Comparison of ENCODE assay signal across 20 cellular contexts in genomic region chr19:34405892-34406660, GRCh38. TPM values are rescaled to one million over a fixed set of nuclear protein-coding genes. Genes with fewer than 3 reads are reported as not detected.
DNase-seq lines count a peak whose midpoint lies in the region; ATAC-seq, FAIRE-seq and TF ChIP-seq lines count a peak whose summit lies in the region.
"Had no signal": no experiment of that assay in that cellular context is flagged by ENCODE, and none has a peak within 500 bp of the region (broad histone marks: within the 10 kb centered on the region; RNA-seq: fewer than 3 reads in every experiment).

No MANE protein-coding gene starts in this region.

- H3K4me2 ChIP-seq in KMS-11 (peak overlapping the region; percentile 39; the same call in 1 of the 2 replicates), astrocyte (ENCODE audit: low read length) (no peak overlapping the region)

- H3K27ac ChIP-seq in KMS-11 (no peak overlapping the region), astrocyte (ENCODE audit: low read depth, low read length) (no peak overlapping the region)
- H3K27ac ChIP-seq: 22Rv1, C4-2B, heart right ventricle had no signal

- H2AFZ ChIP-seq in KMS-11 (ENCODE audit: low read depth), result no peak overlapping the region
- no peak overlapping the region for H2AFZ ChIP-seq in astrocyte (ENCODE audit: low read depth, low read length)

- TF ChIP-seq CTCF in KMS-11 (conservative IDR thresholded peaks at IDR 0.05; ENCODE audit: low read depth, low read length) (no peak), astrocyte (IDR thresholded peaks at IDR 0.05; ENCODE audit: insufficient read depth, low read depth, low read length) (no peak), neural crest cell (conservative IDR thresholded peaks at IDR 0.05) (no peak)

- peak overlapping the region; percentile 15 for H3K27ac Mint-ChIP-seq in T-helper 2 cell treated with Interferon-gamma antibody and Interleukin-4, amounts not matched to agents 5 μg/mL and 100 μg/mL, for 36 hours
- no peak overlapping the region for H3K27ac Mint-ChIP-seq in astrocyte (ENCODE audit: unreplicated experiment)
- H3K27ac Mint-ChIP-seq in neural crest cell (ENCODE audit: unreplicated experiment), result no peak overlapping the region
- H3K27ac Mint-ChIP-seq: stimulated activated naive B cell treated with anti-CD40 and anti-IgM and Interleukin-4, amounts not matched to agents 10 μg/mL and 1 μg/mL and 100 μg/mL, for 72 hours had no signal

- H3K79me2 ChIP-seq in KMS-11 (ENCODE audit: insufficient read depth, low read depth) (peaks cover 51% of the 10 kb centered on the region; the same call in 1 of the 2 replicates), astrocyte (ENCODE audit: insufficient read depth, low read length) (peaks cover 7% of the 10 kb centered on the region)

- H4K20me1 ChIP-seq in KMS-11 (ENCODE audit: insufficient read depth) (peaks cover 7% of the 10 kb centered on the region), astrocyte (ENCODE audit: insufficient read depth, low read length) (no peaks in the 10 kb centered on the region)

- H3K27me3 Mint-ChIP-seq in T-helper 2 cell treated with Interferon-gamma antibody and Interleukin-4, amounts not matched to agents 5 μg/mL and 100 μg/mL, for 36 hours (ENCODE audit: low read depth), result no peaks in the 10 kb centered on the region
- no peaks in the 10 kb centered on the region for H3K27me3 Mint-ChIP-seq in astrocyte (ENCODE audit: low read depth, unreplicated experiment)
- no peaks in the 10 kb centered on the region for H3K27me3 Mint-ChIP-seq in neural crest cell (ENCODE audit: low read depth)
- H3K27me3 Mint-ChIP-seq: stimulated activated naive B cell treated with anti-CD40 and anti-IgM and Interleukin-4, amounts not matched to agents 10 μg/mL and 1 μg/mL and 100 μg/mL, for 72 hours had no signal

- no peak for FAIRE-seq in astrocyte (lab: Jason Lieb, UNC)

- H3K36me3 Mint-ChIP-seq in T-helper 2 cell treated with Interferon-gamma antibody and Interleukin-4, amounts not matched to agents 5 μg/mL and 100 μg/mL, for 36 hours (ENCODE audit: low read depth), result peaks cover 19% of the 10 kb centered on the region
- H3K36me3 Mint-ChIP-seq in astrocyte (ENCODE audit: low read depth, unreplicated experiment) (peaks cover 6% of the 10 kb centered on the region), neural crest cell (ENCODE audit: low read depth) (peaks cover 2% of the 10 kb centered on the region)

- ATAC-seq in HG03439 (IDR thresholded peaks at IDR 0.05; ENCODE audit: unreplicated experiment), result no peak
- ATAC-seq: heart right ventricle; stimulated activated naive B cell treated with anti-CD40 and anti-IgM and Interleukin-4, amounts not matched to agents 10 μg/mL and 1 μg/mL and 100 μg/mL, for 72 hours had no signal

- peaks cover 34% of the 10 kb centered on the region for H3K4me1 ChIP-seq in KMS-11 (ENCODE audit: low read depth, poor library complexity, severe bottlenecking)
- H3K4me1 ChIP-seq in astrocyte (ENCODE audit: insufficient read depth, low read length), result peaks cover 2% of the 10 kb centered on the region

- H3K4me1 Mint-ChIP-seq in T-helper 2 cell treated with Interferon-gamma antibody and Interleukin-4, amounts not matched to agents 5 μg/mL and 100 μg/mL, for 36 hours (ENCODE audit: low read depth), result peaks cover 4% of the 10 kb centered on the region
- no peaks in the 10 kb centered on the region for H3K4me1 Mint-ChIP-seq in astrocyte (ENCODE audit: low read depth, unreplicated experiment)
- peaks cover 7% of the 10 kb centered on the region for H3K4me1 Mint-ChIP-seq in neural crest cell

- H3K4me3 ChIP-seq in KMS-11 (IDR thresholded peaks at IDR 0.05; ENCODE audit: insufficient read depth, low read depth, low read length), result no peak overlapping the region
- no peak overlapping the region for H3K4me3 ChIP-seq in astrocyte (ENCODE audit: insufficient read depth, low read depth, low read length)
- H3K4me3 ChIP-seq: heart right ventricle had no signal

- H3K27me3 ChIP-seq in KMS-11 (ENCODE audit: insufficient read depth, low read depth) (no peaks in the 10 kb centered on the region), astrocyte (ENCODE audit: insufficient read depth, low read length) (no peaks in the 10 kb centered on the region)
- H3K27me3 ChIP-seq: heart right ventricle had no signal

- H3K9me3 Mint-ChIP-seq in T-helper 2 cell treated with Interferon-gamma antibody and Interleukin-4, amounts not matched to agents 5 μg/mL and 100 μg/mL, for 36 hours, result no peaks in the 10 kb centered on the region
- H3K9me3 Mint-ChIP-seq in astrocyte (ENCODE audit: unreplicated experiment) (no peaks in the 10 kb centered on the region), neural crest cell (no peaks in the 10 kb centered on the region)
- H3K9me3 Mint-ChIP-seq: stimulated activated naive B cell treated with anti-CD40 and anti-IgM and Interleukin-4, amounts not matched to agents 10 μg/mL and 1 μg/mL and 100 μg/mL, for 72 hours had no signal

- no peaks in the 10 kb centered on the region for H3K9me3 ChIP-seq in astrocyte (ENCODE audit: insufficient read depth, low read depth, low read length)
- H3K9me3 ChIP-seq: heart right ventricle had no signal

- H3K9ac ChIP-seq in KMS-11 (no peak overlapping the region), astrocyte (ENCODE audit: low read length) (no peak overlapping the region)

- H3K4me3 Mint-ChIP-seq in T-helper 2 cell treated with Interferon-gamma antibody and Interleukin-4, amounts not matched to agents 5 μg/mL and 100 μg/mL, for 36 hours, result no peak overlapping the region
- peak overlapping the region; percentile 45 for H3K4me3 Mint-ChIP-seq in astrocyte (ENCODE audit: unreplicated experiment)
- peak overlapping the region; percentile 57 for H3K4me3 Mint-ChIP-seq in neural crest cell

- peaks cover 5% of the 10 kb centered on the region; the same call in 1 of the 2 replicates for H3K36me3 ChIP-seq in KMS-11 (ENCODE audit: insufficient read depth)
- no peaks in the 10 kb centered on the region for H3K36me3 ChIP-seq in astrocyte (ENCODE audit: insufficient read depth, low read length)

- DNase-seq in T-helper 2 cell treated with Interferon-gamma antibody and Interleukin-4, amounts not matched to agents 5 μg/mL and 100 μg/mL, for 36 hours (ENCODE audit: low spot score), result no peak
- DNase-seq in T-helper 2 cell, result no peak
- DNase-seq in astrocyte (ENCODE audit: low read depth), result no peak
- DNase-seq in neural crest cell (ENCODE audit: low read depth, low spot score), result no peak
- no peak for DNase-seq in NCI-H446 (lab: John Stamatoyannopoulos, UW)
- DNase-seq in NCI-H1694 treated with DMSO at 0.1 percent for 48 hours (lab: John Stamatoyannopoulos, UW), result no peak
- DNase-seq: activated CD4-positive, CD25-positive, alpha-beta regulatory T cell treated with anti-CD3 and anti-CD28 coated beads, Interleukin-2, amount 50 U/mL, for 72 hours; effector memory CD4-positive, alpha-beta T cell; heart right ventricle; NCI-H2029 treated with DMSO at 0.1 percent for 48 hours; NCI-H510A treated with DMSO at 0.1 percent for 48 hours; retina; SIG-M5; stimulated activated naive B cell treated with anti-CD40 and anti-IgM and Interleukin-4, amounts not matched to agents 10 μg/mL and 1 μg/mL and 100 μg/mL, for 72 hours; T1000; trophoblast cell had no signal

RNA-seq across cellular contexts. Expression of gene PDCD2L, which starts 1.9 kb away (rescaled TPM):
- 12.0 and 12.6 TPM in 2 replicates for total RNA-seq in astrocyte
- total RNA-seq in neural crest cell, result 12.9 and 15.1 TPM in 2 replicates

RNA-seq across cellular contexts. Expression of gene UBA2, which starts 22.1 kb away (rescaled TPM):
- total RNA-seq in astrocyte (84.5 and 87.0 TPM in 2 replicates), neural crest cell (191 and 205 TPM in 2 replicates)

RNA-seq across cellular contexts. Expression of gene GPI, which starts 41.1 kb away (rescaled TPM):
- total RNA-seq in astrocyte (249 and 258 TPM in 2 replicates), neural crest cell (227 and 245 TPM in 2 replicates)
